11 cellular contexts compared by ENCODE assay signal in genomic region chr12:1587927-1588573, GRCh38. TPM values are rescaled to one million over a fixed set of nuclear protein-coding genes. Genes with fewer than 3 reads are reported as not detected.
DNase-seq lines count a peak whose midpoint lies in the region; ATAC-seq and TF ChIP-seq lines count a peak whose summit lies in the region.
"Had no signal": no experiment of that assay in that cellular context is flagged by ENCODE, and none has a peak within 500 bp of the region (broad histone marks: within the 10 kb centered on the region; RNA-seq: fewer than 3 reads in every experiment).

No MANE protein-coding gene starts in this region.

- peaks cover 17% of the 10 kb centered on the region for H3K36me3 Mint-ChIP-seq in MCF 10A (ENCODE audit: insufficient read depth, unreplicated experiment)
- peaks cover 21% of the 10 kb centered on the region for H3K36me3 Mint-ChIP-seq in activated naive CD8-positive, alpha-beta T cell treated with anti-CD3 and anti-CD28 coated beads for 36 hours

- no peak overlapping the region for H3K4me2 ChIP-seq in mammary epithelial cell (ENCODE audit: insufficient read depth, low read depth, low read length)
- H3K4me2 ChIP-seq in smooth muscle cell, result no peak overlapping the region

- H4K20me1 ChIP-seq in mammary epithelial cell (ENCODE audit: insufficient read depth, low read length) (no peaks in the 10 kb centered on the region), smooth muscle cell (ENCODE audit: low read depth) (peaks cover 82% of the 10 kb centered on the region)

- H2AFZ ChIP-seq in mammary epithelial cell (ENCODE audit: low read depth, low read length), result no peak overlapping the region
- H2AFZ ChIP-seq in smooth muscle cell (ENCODE audit: low read depth), result no peak overlapping the region

- TF ChIP-seq CTCF in MCF 10A (IDR thresholded peaks at IDR 0.05; ENCODE audit: unreplicated experiment) (no peak), mammary epithelial cell (conservative IDR thresholded peaks at IDR 0.05 in 1 of 2, IDR thresholded peaks at IDR 0.05 in 1 of 2; ENCODE audit: extremely low read depth in 1 of 2, insufficient read depth in 1 of 2, low read depth in 1 of 2, low read length in 2 of 2) (no peak), thoracic aorta (IDR thresholded peaks at IDR 0.05) (no peak), gastrocnemius medialis (IDR thresholded peaks at IDR 0.05 in 4 of 5, conservative IDR thresholded peaks at IDR 0.05 in 1 of 5) (no peak), smooth muscle cell (IDR thresholded peaks at IDR 0.05; ENCODE audit: borderline replicate concordance, insufficient read depth, poor library complexity, severe bottlenecking) (no peak)

- ATAC-seq in thoracic aorta (ENCODE audit: insufficient number of reproducible peaks, low FRiP score, low read depth) (no peak), gastrocnemius medialis (no peak)
- ATAC-seq: left colon had no signal

- peaks cover 47% of the 10 kb centered on the region for H3K79me2 ChIP-seq in mammary epithelial cell (ENCODE audit: insufficient read depth, low read length)
- peaks cover 16% of the 10 kb centered on the region for H3K79me2 ChIP-seq in smooth muscle cell (ENCODE audit: low read depth)

- 43% methylated on average over 5 of the region's 5 CpGs for WGBS in mammary epithelial cell (ENCODE audit: low coverage, missing lambda C conversion rate)
- WGBS in smooth muscle cell (ENCODE audit: low lambda C conversion rate), result 55% methylated on average over 5 of the region's 5 CpGs

- H3K27me3 ChIP-seq in mammary epithelial cell (ENCODE audit: insufficient read depth, low read length) (no peaks in the 10 kb centered on the region), thoracic aorta (replicated peaks; ENCODE audit: insufficient read depth) (no peaks in the 10 kb centered on the region), gastrocnemius medialis (no peaks in the 10 kb centered on the region), smooth muscle cell (ENCODE audit: low read depth) (peaks cover 7% of the 10 kb centered on the region)

- DNase-seq in MCF 10A (ENCODE audit: unreplicated experiment) (no peak), mammary epithelial cell (no peak), medulla oblongata (ENCODE audit: extremely low spot score) (peak; percentile 40), thoracic aorta (ENCODE audit: low spot score) (no peak), gastrocnemius medialis (no peak), NCI-H1436 (lab: John Stamatoyannopoulos, UW) (no peak), smooth muscle cell (lab: John Stamatoyannopoulos, UW; ENCODE audit: unreplicated experiment) (no peak)
- DNase-seq in activated naive CD8-positive, alpha-beta T cell treated with anti-CD3 and anti-CD28 coated beads for 36 hours, result no peak
- DNase-seq: AML-193, left colon, MM.1S had no signal

- in situ Hi-C loops in mammary epithelial cell (cut with MboI; ENCODE audit: low sequenced_read_pairs in 2 of 2), result loop anchor here (5.0 to 25.0 kb wide), 3 partner anchors 471 to 1026 kb away; no protein-coding TSS in a partner anchor
- in situ Hi-C loops in gastrocnemius medialis (cut with MboI; ENCODE audit: low sequenced_read_pairs in 4 of 4), result loop anchor here (5.0 to 25.0 kb wide), 5 partner anchors 301 to 1026 kb away; partner anchors contain the start of gene ERC1 (in 2 of the 4)

- peak overlapping the region; percentile 11 for H3K27ac Mint-ChIP-seq in MCF 10A (ENCODE audit: low read depth, unreplicated experiment)
- peak overlapping the region; percentile 72 for H3K27ac Mint-ChIP-seq in activated naive CD8-positive, alpha-beta T cell treated with anti-CD3 and anti-CD28 coated beads for 36 hours

- dilution Hi-C loops in mammary epithelial cell (cut with HindIII; ENCODE audit: low sequenced_read_pairs), result no loop called here

- no peak for TF ChIP-seq POLR2A in gastrocnemius medialis (IDR thresholded peaks at IDR 0.05)

- peaks cover 48% of the 10 kb centered on the region for H3K4me1 Mint-ChIP-seq in MCF 10A (ENCODE audit: insufficient read depth, unreplicated experiment)
- H3K4me1 Mint-ChIP-seq in activated naive CD8-positive, alpha-beta T cell treated with anti-CD3 and anti-CD28 coated beads for 36 hours, result peaks cover 53% of the 10 kb centered on the region

- no peaks in the 10 kb centered on the region for H3K9me3 Mint-ChIP-seq in MCF 10A (ENCODE audit: unreplicated experiment)
- H3K9me3 Mint-ChIP-seq in activated naive CD8-positive, alpha-beta T cell treated with anti-CD3 and anti-CD28 coated beads for 36 hours, result no peaks in the 10 kb centered on the region

- H3K27me3 Mint-ChIP-seq in MCF 10A (ENCODE audit: insufficient read depth, unreplicated experiment), result no peaks in the 10 kb centered on the region
- H3K27me3 Mint-ChIP-seq in activated naive CD8-positive, alpha-beta T cell treated with anti-CD3 and anti-CD28 coated beads for 36 hours, result no peaks in the 10 kb centered on the region

- H3K4me3 ChIP-seq in mammary epithelial cell (replicated peaks in 1 of 3; ENCODE audit: insufficient read depth in 1 of 3, low read depth in 2 of 3, low read length in 3 of 3) (no peak overlapping the region), thoracic aorta (peak overlapping the region; percentile 34), gastrocnemius medialis (no peak overlapping the region), smooth muscle cell (no peak overlapping the region)

- H3K36me3 ChIP-seq in mammary epithelial cell (ENCODE audit: insufficient read depth, low read length), result no peaks in the 10 kb centered on the region
- no peaks in the 10 kb centered on the region for H3K36me3 ChIP-seq in thoracic aorta
- H3K36me3 ChIP-seq in gastrocnemius medialis, result no peaks in the 10 kb centered on the region
- H3K36me3 ChIP-seq in smooth muscle cell (ENCODE audit: low read depth), result no peaks in the 10 kb centered on the region

- peaks cover 31% of the 10 kb centered on the region for H3K4me1 ChIP-seq in mammary epithelial cell (ENCODE audit: insufficient read depth, low read length)
- peaks cover 25 to 39% of the 10 kb centered on the region in 2 donors for H3K4me1 ChIP-seq in thoracic aorta (ENCODE audit: control insufficient read depth in 1 of 2, low read depth in 2 of 2)
- peaks cover 33 to 54% of the 10 kb centered on the region in 2 donors for H3K4me1 ChIP-seq in gastrocnemius medialis
- peaks cover 48% of the 10 kb centered on the region for H3K4me1 ChIP-seq in smooth muscle cell (ENCODE audit: low read depth)

- H3F3A ChIP-seq in smooth muscle cell (ENCODE audit: low read depth), result peaks cover 13% of the 10 kb centered on the region

- H3K9me3 ChIP-seq in mammary epithelial cell (replicated peaks; ENCODE audit: insufficient read depth, low read length), result no peaks in the 10 kb centered on the region
- no peaks in the 10 kb centered on the region for H3K9me3 ChIP-seq in thoracic aorta
- H3K9me3 ChIP-seq in gastrocnemius medialis, result no peaks in the 10 kb centered on the region
- H3K9me3 ChIP-seq in smooth muscle cell (replicated peaks; ENCODE audit: low read depth), result no peaks in the 10 kb centered on the region

- H3K4me3 Mint-ChIP-seq in MCF 10A (ENCODE audit: unreplicated experiment), result no peak overlapping the region
- H3K4me3 Mint-ChIP-seq in activated naive CD8-positive, alpha-beta T cell treated with anti-CD3 and anti-CD28 coated beads for 36 hours, result peak overlapping the region; percentile 9

- BruUV-seq in MCF 10A (replicated peaks; lab: Mats Ljungman, UMichigan) (no TSS peak), mammary epithelial cell (replicated peaks; lab: Mats Ljungman, UMichigan) (no TSS peak)

- H3K9ac ChIP-seq in mammary epithelial cell (ENCODE audit: insufficient read depth, low read length) (no peak overlapping the region), smooth muscle cell (ENCODE audit: low read depth) (no peak overlapping the region)

- intact Hi-C loops in MCF 10A (cut with micrococcal nuclease), result loop anchor here (10.0 kb wide), 1 partner anchor 693 kb away; no protein-coding TSS in a partner anchor
- intact Hi-C loops in mammary epithelial cell (cut with micrococcal nuclease), result loop anchor here (10.0 kb wide), 1 partner anchor 393 kb away; no protein-coding TSS in a partner anchor
- intact Hi-C loops in gastrocnemius medialis (cut with DNase I; ENCODE audit: low total_unique reads), result no loop called here

- H3K27ac ChIP-seq in mammary epithelial cell (ENCODE audit: insufficient read depth, low read depth, low read length) (no peak overlapping the region), thoracic aorta (peak overlapping the region in 1 of 2 donors; percentile 52), gastrocnemius medialis (peak overlapping the region in 1 of 4 donors; percentile 6), smooth muscle cell (ENCODE audit: low read depth) (no peak overlapping the region)

- POLR2A ChIA-PET in MCF 10A (lab: Yijun Ruan, JAX), result interaction anchor here (0.7 to 1.1 kb wide), 4 partner anchors 95 to 638 kb away, joined by 3 read pairs; partner anchors contain the start of gene RAD52

- CTCF ChIA-PET in MCF 10A (lab: Yijun Ruan, JAX), result interaction anchor here (0.6 to 8.2 kb wide), 7 partner anchors 9 to 828 kb away, joined by 3 to 66 read pairs (median 4); no protein-coding TSS in a partner anchor
- CTCF ChIA-PET in mammary epithelial cell (lab: Charles Lee; ENCODE audit: low non-redundant PET), result no interaction called here

RNA-seq across cellular contexts. Expression of gene FBXL14, which starts 6.3 kb away (rescaled TPM):
- total RNA-seq in MCF 10A (2022) (9.4 and 10.1 TPM in 2 replicates), mammary epithelial cell (10 to 100 TPM in 1 of 2 donors, 1 to 10 TPM in 1; 8.8 to 10.0 TPM), thoracic aorta (10 to 100 TPM; 15.0 to 17.0 TPM), gastrocnemius medialis (10 to 100 TPM in 1 of 4 donors, 1 to 10 TPM in 3; 5.8 to 11.5 (median 7.4) TPM), smooth muscle cell (7.4 and 9.3 TPM in 2 replicates)
- polyA plus RNA-seq in mammary epithelial cell (6.6 TPM), smooth muscle cell (5.0 and 6.6 TPM in 2 replicates)
- polyA minus RNA-seq in mammary epithelial cell, result 1.4 TPM
- 10 to 100 TPM; 18.4 to 18.8 TPM for total RNA-seq in activated naive CD8-positive, alpha-beta T cell treated with anti-CD3 and anti-CD28 coated beads for 36 hours

RNA-seq across cellular contexts. Expression of gene WNT5B, which starts 41.0 kb away (rescaled TPM):
- 0.21 and 0.44 TPM in 2 replicates for total RNA-seq in MCF 10A (2022)
- total RNA-seq in mammary epithelial cell, result 10 to 100 TPM in 1 of 2 donors, 1 to 10 TPM in 1; 4.3 to 51.0 TPM
- polyA plus RNA-seq in mammary epithelial cell, result 10.4 TPM
- polyA minus RNA-seq in mammary epithelial cell, result 1.0 TPM
- under 1 TPM; 0.08 to 0.19 TPM for total RNA-seq in activated naive CD8-positive, alpha-beta T cell treated with anti-CD3 and anti-CD28 coated beads for 36 hours
- 1 to 10 TPM; 2.3 to 3.1 TPM for total RNA-seq in thoracic aorta
- total RNA-seq in gastrocnemius medialis, result 1 to 10 TPM in 2 of 4 donors, under 1 TPM in 2; 0.17 to 2.5 (median 0.88) TPM
- 8.4 and 11.5 TPM in 2 replicates for total RNA-seq in smooth muscle cell
- 31.7 and 39.7 TPM in 2 replicates for polyA plus RNA-seq in smooth muscle cell
